Comparison of ENCODE assay signal across 8 cellular contexts in the genomic region with DNA sequence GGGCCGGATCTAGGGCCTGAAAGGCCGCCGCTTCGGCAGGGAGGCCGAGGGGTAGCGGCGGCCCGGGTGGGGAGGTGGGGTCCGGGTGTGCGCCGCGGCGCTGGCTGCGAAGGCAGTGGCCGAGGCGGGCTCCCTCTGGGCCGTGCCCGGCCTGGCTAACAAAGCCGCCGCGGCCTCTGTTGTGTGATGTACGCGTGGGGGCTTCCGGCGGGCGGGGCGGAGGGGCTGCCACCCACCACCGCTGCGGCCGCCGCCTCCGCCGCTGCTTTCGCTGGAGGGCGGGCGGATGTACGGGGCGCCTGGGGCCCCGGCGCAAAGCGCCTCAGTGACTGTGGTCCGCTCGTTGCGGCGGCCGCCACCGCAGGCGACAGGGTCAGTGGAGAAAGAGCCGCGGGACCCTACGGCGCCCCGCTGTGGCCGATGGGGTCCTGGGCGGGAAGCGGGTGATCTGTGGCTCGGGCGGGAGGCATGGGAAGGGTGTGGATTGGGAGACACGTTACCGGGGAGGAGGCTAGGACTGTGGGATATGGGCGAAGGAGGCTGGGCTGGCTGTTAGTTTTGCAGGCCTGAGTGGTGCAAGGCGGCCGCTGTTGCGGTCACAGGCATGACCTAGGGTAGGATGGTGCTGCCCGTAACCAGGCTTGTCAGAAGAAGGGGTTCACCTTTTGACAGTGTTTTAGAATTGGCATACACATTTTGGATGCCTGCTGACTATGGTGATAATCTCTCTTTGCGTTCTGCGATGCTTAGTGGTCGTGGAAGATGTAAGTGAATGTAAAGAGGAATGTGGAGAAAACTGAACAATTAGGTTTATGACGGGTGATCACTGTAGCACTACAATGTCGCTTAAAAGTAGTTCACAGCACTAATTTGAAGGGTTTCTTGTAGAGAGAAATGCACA. TPM values are rescaled to one million over a fixed set of nuclear protein-coding genes. Genes with fewer than 3 reads are reported as not detected.
A peak's percentile ranks its signal among the peaks of the same experiment; 100 is the strongest.
DNase-seq lines count a peak whose midpoint lies in the region; ATAC-seq, FAIRE-seq and TF ChIP-seq lines count a peak whose summit lies in the region.

No MANE protein-coding gene starts in this region.

- peak overlapping the region; percentile 82 for H3K4me2 ChIP-seq in HCT116 (ENCODE audit: low read length)

- peak overlapping the region; percentile 86 for H3K27ac Mint-ChIP-seq in WTC11

- TF ChIP-seq CTCF in GM12874 (IDR thresholded peaks at IDR 0.05; ENCODE audit: insufficient read depth, low read depth, low read length) (peak; percentile 72), HCT116 (IDR thresholded peaks at IDR 0.05 in 2 of 3, conservative IDR thresholded peaks at IDR 0.05 in 1 of 3; ENCODE audit: borderline replicate concordance in 1 of 3, insufficient read depth in 1 of 3, low read depth in 2 of 3, low read length in 2 of 3) (peak; percentile 6 to 42 (median 26); a peak in 2 of 6 replicates), WTC11 (IDR thresholded peaks at IDR 0.05) (no peak), kidney (IDR thresholded peaks at IDR 0.05; ENCODE audit: borderline replicate concordance, extremely low read depth, insufficient read depth) (peak; percentile 47)

- no peaks in the 10 kb centered on the region for H3K27me3 ChIP-seq in HCT116 (ENCODE audit: insufficient read depth, low read length)

- BruUV-seq in HCT116 (replicated peaks; lab: Mats Ljungman, UMichigan): no TSS peak

- DNase-seq in HCT116 (ENCODE audit: low read depth, low spot score) (peak; percentile 15), M059J (ENCODE audit: low read depth) (peak; percentile 73), WTC11 (ENCODE audit: low spot score) (peak; percentile 55), caudate nucleus (lab: John Stamatoyannopoulos, UW) (peak in 55 of 61 donors; percentile 0 to 73 (median 32)), kidney (peak; percentile 94), NCI-H187 treated with DMSO at 0.1 percent for 48 hours (lab: John Stamatoyannopoulos, UW) (no peak)
- DNase-seq in stimulated activated CD4-positive, alpha-beta T cell treated with anti-CD3 and anti-CD28 coated beads, Interleukin-15, amount 100 ng/mL, for 24 hours: peak; percentile 74

- H2AFZ ChIP-seq in HCT116 (ENCODE audit: low read depth, low read length, poor library complexity, severe bottlenecking): no peak overlapping the region

- FAIRE-seq in kidney (lab: Jason Lieb, UNC): no peak

- H3K36me3 Mint-ChIP-seq in WTC11: peaks cover 41% of the 10 kb centered on the region

- peak overlapping the region; percentile 86 for H3K4me3 Mint-ChIP-seq in WTC11

- H3K4me3 ChIP-seq in HCT116 (replicated peaks in 1 of 2; ENCODE audit: low read depth in 1 of 2, low read length in 2 of 2) (peak overlapping the region; percentile 66 to 85), kidney (ENCODE audit: low read length in 2 of 2) (peak overlapping the region; percentile 85 to 94)

- no peaks in the 10 kb centered on the region for H3K27me3 Mint-ChIP-seq in WTC11 (ENCODE audit: low read depth)

- H3K4me1 ChIP-seq in HCT116 (ENCODE audit: control insufficient read depth in 1 of 2, insufficient read depth in 2 of 2, low read length in 2 of 2) (peaks cover 12 to 26% of the 10 kb centered on the region in 2 experiments), kidney (ENCODE audit: control insufficient read depth in 1 of 2, insufficient read depth in 1 of 2, low read depth in 1 of 2, low read length in 2 of 2) (peaks cover 3 to 11% of the 10 kb centered on the region in 2 donors)

- H3K27ac ChIP-seq in HCT116 (ENCODE audit: low read depth, low read length) (peak overlapping the region; percentile 96), caudate nucleus (ENCODE audit: low read depth, low read length) (peak overlapping the region; percentile 100), kidney (ENCODE audit: low read depth in 2 of 2, low read length in 2 of 2) (peak overlapping the region; percentile 98 to 99)

- H3K4me1 Mint-ChIP-seq in WTC11: peaks cover 22% of the 10 kb centered on the region

- no peak for TF ChIP-seq POLR2A in HCT116 (IDR thresholded peaks at IDR 0.05; ENCODE audit: borderline replicate concordance, extremely low read depth, insufficient read depth, insufficient read length)

- CTCF ChIA-PET in HCT116 (lab: Charles Lee) (no interaction called here), WTC11 (lab: Charles Lee) (no interaction called here)

- no peaks in the 10 kb centered on the region for H3K9me3 ChIP-seq in HCT116 (ENCODE audit: control insufficient read depth in 1 of 2, insufficient read depth in 1 of 2, low read depth in 1 of 2, low read length in 2 of 2)
- no peaks in the 10 kb centered on the region for H3K9me3 ChIP-seq in kidney (ENCODE audit: control insufficient read depth in 1 of 2, low read length in 2 of 2)

- RAD21 ChIA-PET in HCT116 (lab: Charles Lee; ENCODE audit: low non-redundant PET in 1 of 2, low total read pairs in 2 of 2, uncharacterized antibody in 2 of 2, unreplicated experiment in 2 of 2): no interaction called here

- peaks cover 56% of the 10 kb centered on the region for H3K79me2 ChIP-seq in HCT116 (ENCODE audit: insufficient read depth, low read length)

- intact Hi-C loops in HCT116 (cut with micrococcal nuclease): loop anchor here (5.0 kb wide), 2 partner anchors 50 to 835 kb away; partner anchors contain the start of gene CLK1
- intact Hi-C loops in kidney (cut with DNase I): no loop called here

- peak overlapping the region; percentile 90 for H3K9ac ChIP-seq in HCT116 (ENCODE audit: low read length)
- peak overlapping the region; percentile 89 to 94 for H3K9ac ChIP-seq in kidney (ENCODE audit: low read length in 2 of 2)

- H3K36me3 ChIP-seq in HCT116 (ENCODE audit: control insufficient read depth in 1 of 2, insufficient read depth in 2 of 2, low read length in 2 of 2) (peaks cover 40 to 43% of the 10 kb centered on the region in 2 experiments), kidney (ENCODE audit: control insufficient read depth in 1 of 2, insufficient read depth in 2 of 2, low read length in 2 of 2) (peaks cover 30 to 35% of the 10 kb centered on the region in 2 donors)

- H3K9me2 ChIP-seq in HCT116 (ENCODE audit: insufficient read depth): no peaks in the 10 kb centered on the region

- peak; percentile 62 for TF ChIP-seq RAD21 in HCT116 (IDR thresholded peaks at IDR 0.05; ENCODE audit: low read depth)

- H3K9me3 Mint-ChIP-seq in WTC11: no peaks in the 10 kb centered on the region

- ATAC-seq in HCT116 (peak; percentile 55), WTC11 (peak; percentile 4)

- peaks cover 31% of the 10 kb centered on the region; the same call in 1 of the 2 replicates for H4K20me1 ChIP-seq in HCT116 (ENCODE audit: insufficient read depth)

- POLR2A ChIA-PET in HCT116 (lab: Charles Lee) (interaction anchor here (1.1 to 1.3 kb wide), 2 partner anchors 8 to 45 kb away, joined by 3 read pairs; no protein-coding TSS in a partner anchor), WTC11 (lab: Charles Lee) (no interaction called here)

TF ChIP-seq in HCT116, 20 proteins besides CTCF, POLR2A, EP300 and RAD21 (continues in another document):
- TF ChIP-seq ATF3 (IDR thresholded peaks at IDR 0.05) (no peak), POLR2AphosphoS5 (IDR thresholded peaks at IDR 0.05; ENCODE audit: low read depth, low read length) (no peak; the same call in 1 of the 2 replicates), EZH2phosphoT487 (IDR thresholded peaks at IDR 0.05; ENCODE audit: borderline replicate concordance) (no peak), EZH2 (IDR thresholded peaks at IDR 0.05) (no peak), SIN3A (IDR thresholded peaks at IDR 0.05; ENCODE audit: low read depth) (no peak; the same call in 1 of the 2 replicates), CBX3 (IDR thresholded peaks at IDR 0.05; ENCODE audit: low read depth) (no peak), JUND (IDR thresholded peaks at IDR 0.05) (no peak), ZNF274 (IDR thresholded peaks at IDR 0.05; ENCODE audit: low read depth, low read length) (no peak), SRF (IDR thresholded peaks at IDR 0.05; ENCODE audit: low read depth) (no peak), YY1 (IDR thresholded peaks at IDR 0.05; ENCODE audit: extremely low read depth, insufficient replicate concordance, low read depth, low read length) (no peak), ELF1 (IDR thresholded peaks at IDR 0.05; ENCODE audit: borderline replicate concordance, low read depth) (no peak)

TF ChIP-seq in WTC11, 78 proteins besides CTCF, POLR2A, EP300 and RAD21 (continues in another document):
- no peak for TF ChIP-seq NR2C2 (CRISPR knock-in tag; IDR thresholded peaks at IDR 0.05)
- TF ChIP-seq, protein P1, sequence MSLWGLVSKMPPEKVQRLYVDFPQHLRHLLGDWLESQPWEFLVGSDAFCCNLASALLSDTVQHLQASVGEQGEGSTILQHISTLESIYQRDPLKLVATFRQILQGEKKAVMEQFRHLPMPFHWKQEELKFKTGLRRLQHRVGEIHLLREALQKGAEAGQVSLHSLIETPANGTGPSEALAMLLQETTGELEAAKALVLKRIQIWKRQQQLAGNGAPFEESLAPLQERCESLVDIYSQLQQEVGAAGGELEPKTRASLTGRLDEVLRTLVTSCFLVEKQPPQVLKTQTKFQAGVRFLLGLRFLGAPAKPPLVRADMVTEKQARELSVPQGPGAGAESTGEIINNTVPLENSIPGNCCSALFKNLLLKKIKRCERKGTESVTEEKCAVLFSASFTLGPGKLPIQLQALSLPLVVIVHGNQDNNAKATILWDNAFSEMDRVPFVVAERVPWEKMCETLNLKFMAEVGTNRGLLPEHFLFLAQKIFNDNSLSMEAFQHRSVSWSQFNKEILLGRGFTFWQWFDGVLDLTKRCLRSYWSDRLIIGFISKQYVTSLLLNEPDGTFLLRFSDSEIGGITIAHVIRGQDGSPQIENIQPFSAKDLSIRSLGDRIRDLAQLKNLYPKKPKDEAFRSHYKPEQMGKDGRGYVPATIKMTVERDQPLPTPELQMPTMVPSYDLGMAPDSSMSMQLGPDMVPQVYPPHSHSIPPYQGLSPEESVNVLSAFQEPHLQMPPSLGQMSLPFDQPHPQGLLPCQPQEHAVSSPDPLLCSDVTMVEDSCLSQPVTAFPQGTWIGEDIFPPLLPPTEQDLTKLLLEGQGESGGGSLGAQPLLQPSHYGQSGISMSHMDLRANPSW (CRISPR knock-in tag; conservative IDR thresholded peaks at IDR 0.05; ENCODE audit: low read depth): no peak
- no peak; the same call in 1 of the 2 replicates for TF ChIP-seq ETV6 (CRISPR knock-in tag; IDR thresholded peaks at IDR 0.05)

RNA-seq across cellular contexts. Expression of gene BZW1, which starts 0.7 kb away (rescaled TPM):
- total RNA-seq in HCT116 (2021; ENCODE audit: unreplicated experiment) (454 TPM), WTC11 (2021) (191 to 255 TPM (median 208 TPM) in 3 replicates), kidney (188 TPM)
- polyA plus RNA-seq in HCT116 (2012): 274 and 315 TPM in 2 replicates
- total RNA-seq in M059J (2014; rRNA removed; shearing (Covaris generic)): 448 and 553 TPM in 2 replicates
- polyA plus RNA-seq in kidney (ENCODE audit: insufficient read depth, low read depth, low replicate concordance): 50.5 TPM

RNA-seq across cellular contexts. Expression of gene CLK1, which starts 52.1 kb away (rescaled TPM):
- total RNA-seq in HCT116 (2021; ENCODE audit: unreplicated experiment): 49.1 TPM
- 25.3 and 31.2 TPM in 2 replicates for polyA plus RNA-seq in HCT116 (2012)
- 26.8 and 40.0 TPM in 2 replicates for total RNA-seq in M059J (2014; rRNA removed; shearing (Covaris generic))
- 25.5 to 29.5 TPM (median 25.7 TPM) in 3 replicates for total RNA-seq in WTC11 (2021)
- 108 TPM for total RNA-seq in kidney
- polyA plus RNA-seq in kidney (ENCODE audit: insufficient read depth, low read depth, low replicate concordance): 91.4 TPM
